36 cellular contexts compared by ENCODE assay signal in the genomic region with DNA sequence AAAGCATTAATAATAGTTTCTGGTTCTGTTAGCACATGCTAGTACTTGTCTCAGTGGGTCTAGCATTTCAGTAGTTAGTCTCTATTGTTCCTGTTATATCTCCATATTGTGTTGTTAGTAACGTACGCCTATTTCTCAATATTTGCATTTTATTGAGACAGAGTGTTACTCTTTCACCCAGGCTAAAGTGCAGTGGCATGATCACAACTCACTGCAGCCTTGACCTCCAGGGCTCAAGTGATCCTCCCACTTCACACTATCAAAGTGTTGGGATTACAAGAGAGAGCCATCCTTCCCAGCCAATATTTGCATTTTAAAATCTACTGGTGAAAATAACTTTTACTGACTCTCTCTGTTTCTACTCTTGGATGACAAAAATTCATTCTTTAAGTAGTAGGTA.
"Had no signal": no experiment of that assay in that cellular context is flagged by ENCODE, and none has a peak within 500 bp of the region (broad histone marks: within the 10 kb centered on the region; RNA-seq: fewer than 3 reads in every experiment).

No MANE protein-coding gene starts in this region.

- H3K36me3 ChIP-seq: adrenal gland, brain microvascular endothelial cell, breast epithelium, cardiac muscle cell had no signal

- H3K27ac ChIP-seq: adrenal gland, body of pancreas, brain microvascular endothelial cell, breast epithelium, cardiac muscle cell, VCaP had no signal

- H3K27me3 ChIP-seq: adrenal gland, body of pancreas, brain microvascular endothelial cell, breast epithelium, cardiac muscle cell had no signal

- DNase-seq: activated B cell treated with CpG ODN at 0.5 μM for 24 hours; activated CD4-positive, alpha-beta memory T cell treated with anti-CD3 and anti-CD28 coated beads for 36 hours; activated CD4-positive, alpha-beta T cell treated with anti-CD3 and anti-CD28 coated beads for 4 hours; activated CD4-positive, alpha-beta T cell treated with anti-CD3 and anti-CD28 coated beads, Interleukin-2, amount 10 ng/mL, durations not matched to agents 24 days and 14 days; activated CD4-positive, alpha-beta T cell treated with anti-CD3 and anti-CD28 coated beads, Interleukin-2, amount 50 U/mL, for 1 hour; activated CD4-positive, alpha-beta T cell treated with anti-CD3 and anti-CD28 coated beads, Interleukin-2, amount 50 U/mL, for 4 hours; activated CD4-positive, CD25-positive, alpha-beta regulatory T cell treated with anti-CD3 and anti-CD28 coated beads, Interleukin-2, amount 50 U/mL, for 72 hours; activated CD8-positive, alpha-beta memory T cell treated with anti-CD3 and anti-CD28 coated beads, Interleukin-2, amount 50 U/mL, for 4 hours; activated CD8-positive, alpha-beta T cell treated with anti-CD3 and anti-CD28 coated beads for 36 hours; activated effector memory CD4-positive, alpha-beta T cell treated with anti-CD3 and anti-CD28 coated beads, Interleukin-2, amount 50 U/mL, for 16 hours; activated gamma-delta T cell treated with Interleukin-2 at 50 U/mL for 16 hours; activated naive CD4-positive, alpha-beta T cell; activated naive CD4-positive, alpha-beta T cell treated with anti-CD3 and anti-CD28 coated beads for 36 hours; activated naive CD4-positive, alpha-beta T cell treated with anti-CD3 and anti-CD28 coated beads, Interleukin-2, amount 50 U/mL, for 16 hours; activated naive CD8-positive, alpha-beta T cell treated with anti-CD3 and anti-CD28 coated beads for 36 hours; activated T-cell treated with anti-CD3 and anti-CD28 coated beads for 4 hours; activated T-cell treated with anti-CD3 and anti-CD28 coated beads, Interleukin-2, amount 50 U/mL, for 1 hour; activated T-cell treated with anti-CD3 and anti-CD28 coated beads, Interleukin-2, amount 50 U/mL, for 4 hours; activated T-cell treated with anti-CD3 and anti-CD28 coated beads, Interleukin-2, amount 50 U/mL, for 72 hours; adrenal gland; amniotic stem cell; aorta; body of pancreas; brain microvascular endothelial cell; caudate nucleus; cerebellar nuclear complex; T-helper 1 cell; T-helper 2 cell; T-helper 9 cell had no signal

- H3K4me1 ChIP-seq: adrenal gland, body of pancreas, breast epithelium had no signal

- H3K9me3 ChIP-seq: adrenal gland, body of pancreas, breast epithelium had no signal

- H3K4me3 ChIP-seq: adrenal gland, body of pancreas, breast epithelium, cardiac muscle cell had no signal

- ATAC-seq: activated CD8-positive, alpha-beta T cell treated with anti-CD3 and anti-CD28 coated beads for 36 hours; activated naive CD4-positive, alpha-beta T cell treated with anti-CD3 and anti-CD28 coated beads, Interleukin-2, amount 50 U/mL, for 72 hours; activated T-cell treated with anti-CD3 and anti-CD28 coated beads, Interleukin-2, amount 50 U/mL, for 4 hours; activated T-cell treated with anti-CD3 and anti-CD28 coated beads, Interleukin-2, amount 50 U/mL, for 72 hours; activated T-helper 17 cell treated with anti-CD3 and anti-CD28 coated beads, Interleukin-2, amount 50 U/mL, for 72 hours; body of pancreas had no signal

- FAIRE-seq: astrocyte, TTC549 had no signal
